In genomic region chr7:116212859-116213258, GRCh38 we compare ENCODE assay signal across 10 cellular contexts. TPM values are rescaled to one million over a fixed set of nuclear protein-coding genes. Genes with fewer than 3 reads are reported as not detected.
DNase-seq lines count a peak whose midpoint lies in the region; ATAC-seq and TF ChIP-seq lines count a peak whose summit lies in the region.
"Had no signal": no experiment of that assay in that cellular context is flagged by ENCODE, and none has a peak within 500 bp of the region (broad histone marks: within the 10 kb centered on the region; RNA-seq: fewer than 3 reads in every experiment).

No MANE protein-coding gene starts in this region.

- H3K36me3 ChIP-seq in DOHH2 (ENCODE audit: control insufficient read depth, low read length): peaks cover 6% of the 10 kb centered on the region; the same call in 1 of the 2 replicates
- no peaks in the 10 kb centered on the region; the same call in 1 of the 2 replicates for H3K36me3 ChIP-seq in PC-3 (ENCODE audit: low read depth, low read length)
- H3K36me3 ChIP-seq in endocrine pancreas (ENCODE audit: control insufficient read depth, insufficient read depth, low read length): no peaks in the 10 kb centered on the region

- peaks cover 30% of the 10 kb centered on the region for H3K4me1 ChIP-seq in DOHH2 (ENCODE audit: control insufficient read depth, low read length)
- H3K4me1 ChIP-seq in PC-3 (ENCODE audit: insufficient read depth, low read length): peaks cover 56% of the 10 kb centered on the region
- peaks cover 45% of the 10 kb centered on the region for H3K4me1 ChIP-seq in endocrine pancreas (ENCODE audit: control insufficient read depth, insufficient read depth, low read length)

- H4K20me1 ChIP-seq in DOHH2 (ENCODE audit: control insufficient read depth, insufficient read depth, low read depth, low read length) (peaks cover 12% of the 10 kb centered on the region), PC-3 (ENCODE audit: low read length) (peaks cover 59% of the 10 kb centered on the region)

- no peaks in the 10 kb centered on the region for H3K9me2 ChIP-seq in DOHH2 (replicated peaks; ENCODE audit: control insufficient read depth, low read length)
- no peaks in the 10 kb centered on the region for H3K9me2 ChIP-seq in PC-3 (replicated peaks; ENCODE audit: low read length)

- CTCF ChIA-PET in PC-3 (lab: Charles Lee): no interaction called here
- CTCF ChIA-PET in WTC11 (lab: Charles Lee): no interaction called here

- no peak overlapping the region for H2AFZ ChIP-seq in PC-3 (ENCODE audit: low read length)

- H3K9ac ChIP-seq in PC-3 (ENCODE audit: low read length) (peak overlapping the region; percentile 98), endocrine pancreas (ENCODE audit: control insufficient read depth, insufficient read depth, low read length) (no peak overlapping the region)

- TF ChIP-seq CTCF in DOHH2 (IDR thresholded peaks at IDR 0.05; ENCODE audit: low read depth, low read length, poor library complexity, severe bottlenecking): no peak
- no peak for TF ChIP-seq CTCF in PC-3 (conservative IDR thresholded peaks at IDR 0.05; ENCODE audit: low read depth, low read length)
- TF ChIP-seq CTCF in WTC11 (IDR thresholded peaks at IDR 0.05): no peak

- intact Hi-C loops in PC-3 (cut with micrococcal nuclease): loop anchor here (5.0 kb wide), 1 partner anchor 564 kb away; no protein-coding TSS in a partner anchor

- H3K79me2 ChIP-seq in DOHH2 (ENCODE audit: control insufficient read depth, low read length) (peaks cover 67% of the 10 kb centered on the region), PC-3 (ENCODE audit: low read length) (peaks cover 75% of the 10 kb centered on the region)

- no peak overlapping the region for H3K4me3 Mint-ChIP-seq in WTC11

- H3K27ac ChIP-seq in DOHH2 (ENCODE audit: low read depth, low read length) (no peak overlapping the region), PC-3 (ENCODE audit: low read length) (peak overlapping the region; percentile 97; the same call in 1 of the 2 replicates)
- H3K27ac ChIP-seq: HL-60 had no signal

- H3K4me2 ChIP-seq in DOHH2 (ENCODE audit: low read length): peak overlapping the region; percentile 92
- H3K4me2 ChIP-seq in PC-3 (ENCODE audit: low read length): peak overlapping the region; percentile 94

- no peaks in the 10 kb centered on the region; the same call in 1 of the 2 replicates for H3K27me3 Mint-ChIP-seq in WTC11 (ENCODE audit: low read depth)

- H3K27me3 ChIP-seq in DOHH2 (ENCODE audit: control insufficient read depth, low read length) (no peaks in the 10 kb centered on the region), PC-3 (ENCODE audit: low read length) (no peaks in the 10 kb centered on the region), endocrine pancreas (ENCODE audit: control insufficient read depth, insufficient read depth, low read length) (no peaks in the 10 kb centered on the region)

- H3K4me3 ChIP-seq in DOHH2 (ENCODE audit: low read length): peak overlapping the region; percentile 90
- H3K4me3 ChIP-seq in PC-3 (ENCODE audit: low read length): peak overlapping the region; percentile 93
- H3K4me3 ChIP-seq in endocrine pancreas (ENCODE audit: control insufficient read depth, insufficient read depth, low read length): peak overlapping the region; percentile 84

- no peaks in the 10 kb centered on the region for H3K36me3 Mint-ChIP-seq in WTC11

- no peaks in the 10 kb centered on the region for H3K9me3 ChIP-seq in DOHH2 (ENCODE audit: control insufficient read depth, insufficient read depth, low read length)
- no peaks in the 10 kb centered on the region for H3K9me3 ChIP-seq in PC-3 (ENCODE audit: low read length)
- no peaks in the 10 kb centered on the region for H3K9me3 ChIP-seq in endocrine pancreas (ENCODE audit: control insufficient read depth, low read length)

- peaks cover 42% of the 10 kb centered on the region for H3K4me1 Mint-ChIP-seq in WTC11

- H3F3A ChIP-seq in DOHH2 (ENCODE audit: control insufficient read depth, insufficient read depth) (peaks cover 10% of the 10 kb centered on the region), PC-3 (ENCODE audit: low read length, unreplicated experiment) (peaks cover 12% of the 10 kb centered on the region)

- H3K27ac Mint-ChIP-seq in WTC11: no peak overlapping the region

- BruUV-seq in PC-3 (replicated peaks; lab: Mats Ljungman, UMichigan): no TSS peak

- ATAC-seq in PC-3 (no peak), WTC11 (no peak), esophagus mucosa (no peak), HG03521 (IDR thresholded peaks at IDR 0.05; ENCODE audit: unreplicated experiment) (no peak)

- DNase-seq in PC-3: peak; percentile 50
- DNase-seq in renal cortical epithelial cell (ENCODE audit: low read depth): peak; percentile 35
- DNase-seq in WTC11 (ENCODE audit: low spot score): no peak
- DNase-seq in NOMO-1 treated with DMSO at 0.1 percent for 48 hours (lab: John Stamatoyannopoulos, UW; ENCODE audit: unreplicated experiment): no peak
- DNase-seq: SIG-M5 had no signal

- POLR2A ChIA-PET in PC-3 (lab: Charles Lee; ENCODE audit: unreplicated experiment): no interaction called here
- POLR2A ChIA-PET in WTC11 (lab: Charles Lee): interaction anchor here (0.5 kb wide), 1 partner anchor 719 kb away, joined by 9 read pairs; no protein-coding TSS in a partner anchor

- H3K9me3 Mint-ChIP-seq in WTC11: no peaks in the 10 kb centered on the region

TF ChIP-seq in WTC11, 78 proteins besides CTCF, POLR2A, EP300 and RAD21:
- TF ChIP-seq ATF1 (CRISPR knock-in tag; IDR thresholded peaks at IDR 0.05) (no peak), TCF7 (CRISPR knock-in tag; IDR thresholded peaks at IDR 0.05; ENCODE audit: low read depth) (no peak), SOX15 (CRISPR knock-in tag; IDR thresholded peaks at IDR 0.05) (no peak), CREB1 (CRISPR knock-in tag; IDR thresholded peaks at IDR 0.05) (no peak), PRRX2 (CRISPR knock-in tag; IDR thresholded peaks at IDR 0.05) (no peak), NR2C2 (CRISPR knock-in tag; IDR thresholded peaks at IDR 0.05) (no peak), FOXP1 (CRISPR knock-in tag; IDR thresholded peaks at IDR 0.05; ENCODE audit: borderline replicate concordance) (no peak), FOXK1 (CRISPR knock-in tag; IDR thresholded peaks at IDR 0.05) (no peak), ESRRA (CRISPR knock-in tag; IDR thresholded peaks at IDR 0.05; ENCODE audit: borderline replicate concordance) (no peak), CREM (CRISPR knock-in tag; IDR thresholded peaks at IDR 0.05) (no peak), TEAD4 (CRISPR knock-in tag; IDR thresholded peaks at IDR 0.05) (no peak), OVOL2 (CRISPR knock-in tag; IDR thresholded peaks at IDR 0.05; ENCODE audit: borderline replicate concordance) (no peak), ZNF232 (CRISPR knock-in tag; IDR thresholded peaks at IDR 0.05) (no peak)
- TF ChIP-seq, protein P1, sequence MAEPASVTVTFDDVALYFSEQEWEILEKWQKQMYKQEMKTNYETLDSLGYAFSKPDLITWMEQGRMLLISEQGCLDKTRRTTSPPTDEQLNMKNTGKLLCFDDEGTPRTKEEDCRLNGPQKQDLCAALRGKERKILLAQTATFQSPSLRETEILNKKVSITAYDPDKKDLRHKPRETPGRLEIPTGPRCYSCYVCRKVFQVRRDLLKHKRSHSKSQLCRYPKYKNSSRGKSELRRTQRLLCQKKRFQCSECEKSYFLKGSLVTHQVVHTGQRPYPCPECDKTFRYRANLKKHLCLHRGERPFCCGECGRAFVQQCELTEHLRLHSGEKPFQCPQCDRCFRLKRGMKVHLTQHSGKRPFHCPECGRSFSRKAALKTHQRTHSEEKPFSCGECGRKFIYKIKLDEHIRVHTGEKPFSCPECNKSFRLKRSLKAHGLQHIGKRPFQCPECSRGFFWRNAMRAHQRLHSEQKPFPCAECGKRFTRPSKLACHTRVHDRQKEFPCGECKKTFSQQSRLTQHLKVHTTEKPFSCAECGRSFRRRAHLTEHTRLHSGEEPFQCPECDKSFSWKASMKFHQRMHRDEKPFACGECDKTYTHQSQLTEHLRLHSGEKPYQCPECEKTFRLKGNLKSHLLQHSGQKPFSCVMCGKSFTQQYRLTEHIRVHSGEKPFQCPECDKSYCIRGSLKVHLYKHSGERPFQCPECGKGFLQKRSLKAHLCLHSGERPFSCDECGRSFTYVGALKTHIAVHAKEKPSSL (CRISPR knock-in tag; conservative IDR thresholded peaks at IDR 0.05): no peak

RNA-seq across cellular contexts. Expression of gene TES, which starts 2.5 kb away (rescaled TPM):
- total RNA-seq in PC-3 (2014; rRNA removed): 120 and 128 TPM in 2 replicates
- 198 and 315 TPM in 2 replicates for total RNA-seq in renal cortical epithelial cell
- total RNA-seq in WTC11 (2021): 48.5 to 49.9 TPM (median 49.5 TPM) in 3 replicates
- total RNA-seq in esophagus mucosa: 52.9 TPM

Comparison
In these comparisons a context has a peak if more than half of its experiments do, and no peak if none do; other contexts are left out.
1. DNase-seq: peak in PC-3 (single experiment) and renal cortical epithelial cell (single experiment); none in WTC11 (single experiment) and NOMO-1 treated with DMSO at 0.1 percent for 48 hours (single experiment).
2. Peak in every context shown above with its lines, with median percentiles within 50 percentile points of each other: H3K4me3 ChIP-seq.